10 cellular contexts compared by ENCODE assay signal in genomic region chr5:103428411-103428871, GRCh38.
DNase-seq lines count a peak whose midpoint lies in the region; ATAC-seq and TF ChIP-seq lines count a peak whose summit lies in the region.
"Had no signal": no experiment of that assay in that cellular context is flagged by ENCODE, and none has a peak within 500 bp of the region (broad histone marks: within the 10 kb centered on the region; RNA-seq: fewer than 3 reads in every experiment).

No MANE protein-coding gene starts in this region.

- H4K20me1 ChIP-seq in fibroblast of lung (ENCODE audit: control insufficient read depth, extremely low read depth, insufficient read depth, low read length) (no peaks in the 10 kb centered on the region), OCI-LY7 (ENCODE audit: insufficient read depth, low read length) (no peaks in the 10 kb centered on the region)

- no peaks in the 10 kb centered on the region for H3K9me2 ChIP-seq in OCI-LY7 (ENCODE audit: insufficient read depth, low read length)

- H2AFZ ChIP-seq in fibroblast of lung (ENCODE audit: low read length) = peak overlapping the region; percentile 27
- no peak overlapping the region for H2AFZ ChIP-seq in OCI-LY7 (ENCODE audit: low read length)

- no peaks in the 10 kb centered on the region for H3K9me3 ChIP-seq in fibroblast of lung (ENCODE audit: control insufficient read depth, insufficient read depth, low read depth, low read length)
- no peaks in the 10 kb centered on the region for H3K9me3 ChIP-seq in OCI-LY7 (ENCODE audit: low read length)

- H3K4me1 ChIP-seq in fibroblast of lung (ENCODE audit: control insufficient read depth, extremely low read depth, insufficient read depth, low read length) (peaks cover under 1% of the 10 kb centered on the region), foreskin keratinocyte (no peaks in the 10 kb centered on the region), OCI-LY7 (ENCODE audit: insufficient read depth, low read length, poor library complexity, severe bottlenecking) (no peaks in the 10 kb centered on the region)

- no peak overlapping the region for H3K4me3 ChIP-seq in fibroblast of lung (replicated peaks in 1 of 4; ENCODE audit: control extremely low read depth in 1 of 4, insufficient read depth in 1 of 4, low read depth in 3 of 4, low read length in 4 of 4)
- H3K4me3 ChIP-seq in OCI-LY7 (ENCODE audit: low read depth, low read length, poor library complexity, severe bottlenecking) = no peak overlapping the region

- no TSS peak for BruUV-seq in OCI-LY7 (replicated peaks; lab: Mats Ljungman, UMichigan)

- no peaks in the 10 kb centered on the region for H3K36me3 Mint-ChIP-seq in activated T-helper 2 cell treated with anti-CD3 and anti-CD28 coated beads, Interferon-gamma antibody, Interleukin-2, Interleukin-4, amounts not matched to agents 10 μg/mL and 5 μg/mL and 100 μg/mL, durations not matched to agents 14 hours and 24 hours and 36 hours (ENCODE audit: low read depth)

- H3K4me1 Mint-ChIP-seq in activated T-helper 2 cell treated with anti-CD3 and anti-CD28 coated beads, Interferon-gamma antibody, Interleukin-2, Interleukin-4, amounts not matched to agents 10 μg/mL and 5 μg/mL and 100 μg/mL, durations not matched to agents 14 hours and 24 hours and 36 hours (ENCODE audit: low read depth) = no peaks in the 10 kb centered on the region

- TF ChIP-seq CTCF in fibroblast of lung (conservative IDR thresholded peaks at IDR 0.05 in 1 of 2, IDR thresholded peaks at IDR 0.05 in 1 of 2; ENCODE audit: low read depth in 1 of 2, low read length in 2 of 2) (no peak), foreskin keratinocyte (conservative IDR thresholded peaks at IDR 0.05) (no peak), OCI-LY7 (conservative IDR thresholded peaks at IDR 0.05; ENCODE audit: low read length) (no peak)

- no peak overlapping the region for H3K27ac Mint-ChIP-seq in activated T-helper 2 cell treated with anti-CD3 and anti-CD28 coated beads, Interferon-gamma antibody, Interleukin-2, Interleukin-4, amounts not matched to agents 10 μg/mL and 5 μg/mL and 100 μg/mL, durations not matched to agents 14 hours and 24 hours and 36 hours

- H3K27me3 ChIP-seq in fibroblast of lung (ENCODE audit: control insufficient read depth, insufficient read depth, low read length) (no peaks in the 10 kb centered on the region), foreskin keratinocyte (no peaks in the 10 kb centered on the region)

- POLR2A ChIA-PET in OCI-LY7 (lab: Charles Lee) = no interaction called here

- CTCF ChIA-PET in OCI-LY7 (lab: Charles Lee; ENCODE audit: unreplicated experiment) = no interaction called here

- H3K4me3 Mint-ChIP-seq in activated T-helper 2 cell treated with anti-CD3 and anti-CD28 coated beads, Interferon-gamma antibody, Interleukin-2, Interleukin-4, amounts not matched to agents 10 μg/mL and 5 μg/mL and 100 μg/mL, durations not matched to agents 14 hours and 24 hours and 36 hours (ENCODE audit: low read depth) = no peak overlapping the region

- ATAC-seq in GM18867 (IDR thresholded peaks at IDR 0.05; ENCODE audit: unreplicated experiment) (peak; percentile 54), foreskin keratinocyte (no peak), GM21619 (IDR thresholded peaks at IDR 0.05; ENCODE audit: unreplicated experiment) (no peak)

- H3K36me3 ChIP-seq in fibroblast of lung (ENCODE audit: control insufficient read depth, insufficient read depth, low read length) = no peaks in the 10 kb centered on the region
- no peaks in the 10 kb centered on the region for H3K36me3 ChIP-seq in OCI-LY7 (ENCODE audit: insufficient read depth, low read length)

- H3K4me2 ChIP-seq in fibroblast of lung (ENCODE audit: extremely low read depth, insufficient read depth, low read length) = peak overlapping the region; percentile 49
- no peak overlapping the region for H3K4me2 ChIP-seq in OCI-LY7 (ENCODE audit: low read length)

- no peak overlapping the region for H3K27ac ChIP-seq in fibroblast of lung (ENCODE audit: insufficient read depth, low read length)
- no peak overlapping the region for H3K27ac ChIP-seq in foreskin keratinocyte
- no peak overlapping the region for H3K27ac ChIP-seq in OCI-LY7 (ENCODE audit: low read depth, low read length, poor library complexity, severe bottlenecking)

- no peak overlapping the region for H3K9ac ChIP-seq in fibroblast of lung (ENCODE audit: insufficient read depth, low read length)

- H3K79me2 ChIP-seq in fibroblast of lung (ENCODE audit: control insufficient read depth, insufficient read depth, low read length) (no peaks in the 10 kb centered on the region), OCI-LY7 (ENCODE audit: insufficient read depth, low read depth, low read length) (no peaks in the 10 kb centered on the region)

- DNase-seq in NCI-H526 treated with DMSO at 0.1 percent for 48 hours (lab: John Stamatoyannopoulos, UW) (peak; percentile 37), fibroblast of lung (ENCODE audit: low read depth in 2 of 2) (peak; percentile 36 to 88), posterior cingulate gyrus (peak in 8 of 10 donors; percentile 20 to 84 (median 34)), foreskin keratinocyte (no peak), OCI-LY7 (ENCODE audit: low spot score) (no peak)
- no peak for DNase-seq in activated T-helper 2 cell treated with anti-CD3 and anti-CD28 coated beads, Interferon-gamma antibody, Interleukin-2, Interleukin-4, amounts not matched to agents 10 μg/mL and 5 μg/mL and 100 μg/mL, durations not matched to agents 14 hours and 24 hours and 36 hours (ENCODE audit: low spot score)
- DNase-seq: cerebellar nuclear complex, SIG-M5 had no signal

- peaks cover 6% of the 10 kb centered on the region for H3K27me3 Mint-ChIP-seq in activated T-helper 2 cell treated with anti-CD3 and anti-CD28 coated beads, Interferon-gamma antibody, Interleukin-2, Interleukin-4, amounts not matched to agents 10 μg/mL and 5 μg/mL and 100 μg/mL, durations not matched to agents 14 hours and 24 hours and 36 hours (ENCODE audit: low read depth)

- no peaks in the 10 kb centered on the region for H3K9me3 Mint-ChIP-seq in activated T-helper 2 cell treated with anti-CD3 and anti-CD28 coated beads, Interferon-gamma antibody, Interleukin-2, Interleukin-4, amounts not matched to agents 10 μg/mL and 5 μg/mL and 100 μg/mL, durations not matched to agents 14 hours and 24 hours and 36 hours

- intact Hi-C loops in posterior cingulate gyrus (cut with DNase I) = no loop called here
- intact Hi-C loops in activated T-helper 2 cell treated with anti-CD3 and anti-CD28 coated beads, Interferon-gamma antibody, Interleukin-2, Interleukin-4, amounts not matched to agents 10 μg/mL and 5 μg/mL and 100 μg/mL, durations not matched to agents 14 hours and 24 hours and 36 hours (cut with micrococcal nuclease) = no loop called here
- intact Hi-C loops in OCI-LY7 (cut with micrococcal nuclease; ENCODE audit: unreplicated experiment) = no loop called here

Comparison
In these comparisons a context has a peak if more than half of its experiments do, and no peak if none do; other contexts are left out.
1. DNase-seq: peak in NCI-H526 treated with DMSO at 0.1 percent for 48 hours (single experiment), fibroblast of lung (2 of 2) and posterior cingulate gyrus (8 of 10); none in activated T-helper 2 cell treated with anti-CD3 and anti-CD28 coated beads, Interferon-gamma antibody, Interleukin-2, Interleukin-4, amounts not matched to agents 10 μg/mL and 5 μg/mL and 100 μg/mL, durations not matched to agents 14 hours and 24 hours and 36 hours (single experiment), foreskin keratinocyte (0 of 2) and OCI-LY7 (single experiment).